21 cellular contexts compared by ENCODE assay signal in genomic region chr13:95250961-95251360, GRCh38. TPM values are rescaled to one million over a fixed set of nuclear protein-coding genes. Genes with fewer than 3 reads are reported as not detected.
DNase-seq lines count a peak whose midpoint lies in the region; ATAC-seq and TF ChIP-seq lines count a peak whose summit lies in the region.
"Had no signal": no experiment of that assay in that cellular context is flagged by ENCODE, and none has a peak within 500 bp of the region (broad histone marks: within the 10 kb centered on the region; RNA-seq: fewer than 3 reads in every experiment).

No MANE protein-coding gene starts in this region.

- no peaks in the 10 kb centered on the region for H3K4me1 Mint-ChIP-seq in CD8-positive, alpha-beta memory T cell
- H3K4me1 Mint-ChIP-seq in endodermal cell, result peaks cover 15% of the 10 kb centered on the region
- H3K4me1 Mint-ChIP-seq: activated naive CD4-positive, alpha-beta T cell treated with anti-CD3 and anti-CD28 coated beads, Interleukin-2, amount 10 ng/mL, durations not matched to agents 7 days and 5 days; brain had no signal

- CTCF ChIA-PET in CD8-positive, alpha-beta memory T cell (lab: Charles Lee), result no interaction called here

- no peaks in the 10 kb centered on the region for H3K27me3 ChIP-seq in foreskin keratinocyte
- no peaks in the 10 kb centered on the region for H3K27me3 ChIP-seq in CD8-positive, alpha-beta memory T cell (ENCODE audit: insufficient read depth, low read length, poor library complexity, severe bottlenecking)
- no peaks in the 10 kb centered on the region for H3K27me3 ChIP-seq in endodermal cell (ENCODE audit: control insufficient read depth, insufficient read depth, low read length, poor library complexity, severe bottlenecking)
- H3K27me3 ChIP-seq: stomach had no signal

- 92 to 100% methylated on average over 1 of the region's 1 CpG for WGBS in endodermal cell (ENCODE audit: insufficient coverage in 1 of 2, insufficient read length in 1 of 2), 2 experiments

- H3K36me3 Mint-ChIP-seq in CD8-positive, alpha-beta memory T cell, result peaks cover 0 to 16% (median 10%) of the 10 kb centered on the region in 3 donors
- peaks cover 48% of the 10 kb centered on the region for H3K36me3 Mint-ChIP-seq in endodermal cell (ENCODE audit: low read depth)
- H3K36me3 Mint-ChIP-seq: activated naive CD4-positive, alpha-beta T cell treated with anti-CD3 and anti-CD28 coated beads, Interleukin-2, amount 10 ng/mL, durations not matched to agents 7 days and 5 days had no signal

- H3K4me1 ChIP-seq in foreskin keratinocyte, result peaks cover 26% of the 10 kb centered on the region
- H3K4me1 ChIP-seq in CD8-positive, alpha-beta memory T cell (ENCODE audit: insufficient read depth, low read length), result no peaks in the 10 kb centered on the region
- H3K4me1 ChIP-seq in endodermal cell (ENCODE audit: control insufficient read depth, insufficient read depth, low read length), result peaks cover 16% of the 10 kb centered on the region

- H3K27ac ChIP-seq in foreskin keratinocyte (peak overlapping the region; percentile 79), endodermal cell (ENCODE audit: low read depth, low read length) (no peak overlapping the region)
- H3K27ac ChIP-seq in CD8-positive, alpha-beta memory T cell (ENCODE audit: low read depth, low read length), result no peak overlapping the region
- H3K27ac ChIP-seq: HL-60, KMS-11, stomach had no signal

- no peak overlapping the region for H3K9ac ChIP-seq in endodermal cell (ENCODE audit: extremely low read depth, low read length, poor library complexity, severe bottlenecking)
- H3K9ac ChIP-seq: KMS-11 had no signal

- peaks cover 0 to 1% of the 10 kb centered on the region in 2 donors for H3K27me3 Mint-ChIP-seq in CD8-positive, alpha-beta memory T cell
- no peaks in the 10 kb centered on the region for H3K27me3 Mint-ChIP-seq in endodermal cell (ENCODE audit: insufficient read depth)
- H3K27me3 Mint-ChIP-seq: activated naive CD4-positive, alpha-beta T cell treated with anti-CD3 and anti-CD28 coated beads, Interleukin-2, amount 10 ng/mL, durations not matched to agents 7 days and 5 days; naive thymus-derived CD8-positive, alpha-beta T cell had no signal

- H3K4me3 ChIP-seq in CD8-positive, alpha-beta memory T cell (ENCODE audit: low read length), result no peak overlapping the region
- no peak overlapping the region for H3K4me3 ChIP-seq in endodermal cell (ENCODE audit: low read length)
- H3K4me3 ChIP-seq: stomach had no signal

- POLR2A ChIA-PET in CD8-positive, alpha-beta memory T cell (lab: Charles Lee), result no interaction called here

- H3K9me3 ChIP-seq in CD8-positive, alpha-beta memory T cell (ENCODE audit: low read length), result no peaks in the 10 kb centered on the region
- H3K9me3 ChIP-seq in endodermal cell (ENCODE audit: control insufficient read depth, low read length), result no peaks in the 10 kb centered on the region
- H3K9me3 ChIP-seq: stomach had no signal

- H3K9me3 Mint-ChIP-seq in CD8-positive, alpha-beta memory T cell, result no peaks in the 10 kb centered on the region
- no peaks in the 10 kb centered on the region for H3K9me3 Mint-ChIP-seq in endodermal cell
- H3K9me3 Mint-ChIP-seq: activated naive CD4-positive, alpha-beta T cell treated with anti-CD3 and anti-CD28 coated beads, Interleukin-2, amount 10 ng/mL, durations not matched to agents 7 days and 5 days; brain; naive thymus-derived CD8-positive, alpha-beta T cell had no signal

- in situ Hi-C loops in GM13976 (cut with MboI; ENCODE audit: low sequenced_read_pairs, unreplicated experiment), result no loop called here

- no peak for TF ChIP-seq CTCF in foreskin keratinocyte (conservative IDR thresholded peaks at IDR 0.05)
- no peak for TF ChIP-seq CTCF in GM13976 (IDR thresholded peaks at IDR 0.05; ENCODE audit: borderline replicate concordance, control extremely low read depth, extremely low read depth, insufficient read depth, missing control alignments)
- TF ChIP-seq CTCF in endodermal cell (conservative IDR thresholded peaks at IDR 0.05), result no peak

- H3K27ac Mint-ChIP-seq in CD8-positive, alpha-beta memory T cell, result peak overlapping the region in 2 of 8 donors; percentile 40 to 72
- no peak overlapping the region for H3K27ac Mint-ChIP-seq in endodermal cell
- H3K27ac Mint-ChIP-seq: activated naive CD4-positive, alpha-beta T cell treated with anti-CD3 and anti-CD28 coated beads, Interleukin-2, amount 10 ng/mL, durations not matched to agents 7 days and 5 days; brain had no signal

- ATAC-seq in GM18909 (IDR thresholded peaks at IDR 0.05; ENCODE audit: poor library complexity, unreplicated experiment) (peak; percentile 44), GM21723 (IDR thresholded peaks at IDR 0.05; ENCODE audit: unreplicated experiment) (peak; percentile 58), HG03196 (IDR thresholded peaks at IDR 0.05; ENCODE audit: unreplicated experiment) (peak; percentile 44), foreskin keratinocyte (no peak), HG03342 (IDR thresholded peaks at IDR 0.05; ENCODE audit: unreplicated experiment) (no peak)
- ATAC-seq: esophagus mucosa; naive thymus-derived CD8-positive, alpha-beta T cell had no signal

- DNase-seq in foreskin keratinocyte (no peak), GM13976 (ENCODE audit: low spot score) (no peak), endodermal cell (no peak)
- no peak for DNase-seq in CD8-positive, alpha-beta memory T cell
- DNase-seq: activated CD4-positive, CD25-positive, alpha-beta regulatory T cell treated with anti-CD3 and anti-CD28 coated beads, Interleukin-2, amount 50 U/mL, for 72 hours; activated naive CD4-positive, alpha-beta T cell treated with anti-CD3 and anti-CD28 coated beads, Interleukin-2, amount 10 ng/mL, durations not matched to agents 7 days and 5 days; dermis blood vessel endothelial cell; glutamatergic neuron; naive thymus-derived CD8-positive, alpha-beta T cell; NCI-H1105 treated with DMSO at 0.1 percent for 48 hours; NCI-H2171; RPMI8226; stomach had no signal

- no peak overlapping the region for H3K4me3 Mint-ChIP-seq in CD8-positive, alpha-beta memory T cell
- no peak overlapping the region for H3K4me3 Mint-ChIP-seq in endodermal cell
- H3K4me3 Mint-ChIP-seq: activated naive CD4-positive, alpha-beta T cell treated with anti-CD3 and anti-CD28 coated beads, Interleukin-2, amount 10 ng/mL, durations not matched to agents 7 days and 5 days; brain; naive thymus-derived CD8-positive, alpha-beta T cell had no signal

- H3K36me3 ChIP-seq in CD8-positive, alpha-beta memory T cell (ENCODE audit: insufficient read depth, low read length), result no peaks in the 10 kb centered on the region
- H3K36me3 ChIP-seq in endodermal cell (ENCODE audit: control insufficient read depth, insufficient read depth, low read length), result peaks cover 20% of the 10 kb centered on the region

RNA-seq across cellular contexts. Expression of gene ABCC4, which starts 50.3 kb away (rescaled TPM):
- 12.7 and 15.0 TPM in 2 replicates for total RNA-seq in foreskin keratinocyte
- polyA plus RNA-seq in foreskin keratinocyte, result 3.1 and 3.2 TPM in 2 replicates
- total RNA-seq in CD8-positive, alpha-beta memory T cell, result 10 to 100 TPM; 11.2 to 12.5 TPM
- polyA plus RNA-seq in CD8-positive, alpha-beta memory T cell, result 3.0 TPM
- total RNA-seq in endodermal cell, result 100 to 1,000 TPM; 119 to 144 TPM
- 12.1 TPM for polyA plus RNA-seq in endodermal cell (2013, experiment 1 of 2)
- 14.2 TPM for polyA plus RNA-seq in endodermal cell (2013, experiment 2 of 2)

Comparison
In these comparisons a context has a peak if more than half of its experiments do, and no peak if none do; other contexts are left out.
1. ATAC-seq: peak in GM18909 (single experiment), GM21723 (single experiment) and HG03196 (single experiment); none in foreskin keratinocyte (single experiment) and HG03342 (single experiment).